ENCODE assay signal across 11 cellular contexts in genomic region chr14:53793790-53794560, GRCh38.
A peak's percentile ranks its signal among the peaks of the same experiment; 100 is the strongest.
DNase-seq lines count a peak whose midpoint lies in the region; ATAC-seq, FAIRE-seq and TF ChIP-seq lines count a peak whose summit lies in the region.
"Had no signal": no experiment of that assay in that cellular context is flagged by ENCODE, and none has a peak within 500 bp of the region (broad histone marks: within the 10 kb centered on the region; RNA-seq: fewer than 3 reads in every experiment).

No MANE protein-coding gene starts in this region.

- H3K27me3 ChIP-seq in H1 (replicated peaks in 1 of 4; ENCODE audit: control insufficient read depth in 3 of 4, extremely low read depth in 1 of 4, insufficient read depth in 3 of 4, low read length in 3 of 4) (no peaks in the 10 kb centered on the region), mesendoderm (ENCODE audit: insufficient read depth, low read length, poor library complexity) (no peaks in the 10 kb centered on the region)

- no peak overlapping the region for H2BK15ac ChIP-seq in H1 (ENCODE audit: low read length)
- H2BK15ac ChIP-seq in mesendoderm (replicated peaks; ENCODE audit: low read depth): no peak overlapping the region

- 91% methylated on average over 2 of the region's 2 CpGs; no CpG with 5 or more reads in 1 of the 2 experiments for WGBS in H1 (ENCODE audit: extremely low coverage in 1 of 2, insufficient coverage in 1 of 2, insufficient read length in 1 of 2, insufficient replicate concordance in 2 of 2, low coverage in 1 of 2, low lambda C conversion rate in 2 of 2, missing lambda C conversion rate in 1 of 2), 2 experiments
- WGBS in mesendoderm (ENCODE audit: extremely low coverage, insufficient coverage, low lambda C conversion rate): no CpG with 5 or more reads among the region's 2 CpGs

- no peak overlapping the region for H2BK12ac ChIP-seq in H1 (ENCODE audit: low read depth, low read length)

- H3K4ac ChIP-seq in H1 (replicated peaks; ENCODE audit: insufficient read length, low read depth, low read length) (no peak overlapping the region), mesendoderm (ENCODE audit: low read depth, low read length) (no peak overlapping the region)

- TF ChIP-seq POLR2A in H1 (IDR thresholded peaks at IDR 0.05; ENCODE audit: control extremely low read depth in 1 of 2, low read depth in 2 of 2, low read length in 2 of 2) (no peak), GM12892 (IDR thresholded peaks at IDR 0.05; ENCODE audit: low read depth, low read length) (no peak)

- CTCF ChIA-PET in H1 (lab: Charles Lee; ENCODE audit: partially characterized antibody): interaction anchor here (0.7 to 1.1 kb wide), 3 partner anchors 15 to 185 kb away, joined by 3 to 5 read pairs (median 4); no protein-coding TSS in a partner anchor

- H3K9me3 ChIP-seq in H1 (ENCODE audit: insufficient read depth in 2 of 2, low read depth in 1 of 2, low read length in 1 of 2): no peaks in the 10 kb centered on the region

- H3K4me3 ChIP-seq in H1 (ENCODE audit: extremely low read depth in 1 of 4, insufficient read depth in 2 of 4, low read depth in 3 of 4, low read length in 4 of 4) (no peak overlapping the region), mesendoderm (ENCODE audit: low read length) (no peak overlapping the region)

- H2BK120ac ChIP-seq in H1 (replicated peaks; ENCODE audit: low read depth, low read length) (no peak overlapping the region), mesendoderm (ENCODE audit: low read depth, low read length) (no peak overlapping the region)

- no peak for TF ChIP-seq RAD21 in H1 (IDR thresholded peaks at IDR 0.05 in 1 of 2, conservative IDR thresholded peaks at IDR 0.05 in 1 of 2; ENCODE audit: low read depth in 2 of 2, low read length in 2 of 2)

- H2AFZ ChIP-seq in H1 (ENCODE audit: low read length): no peak overlapping the region

- H3K23me2 ChIP-seq in H1 (ENCODE audit: low read depth, low read length): no peaks in the 10 kb centered on the region

- H3K79me1 ChIP-seq in H1 (ENCODE audit: low read depth, low read length) (no peaks in the 10 kb centered on the region), mesendoderm (ENCODE audit: low read length) (no peaks in the 10 kb centered on the region)

- no peaks in the 10 kb centered on the region for H3K79me2 ChIP-seq in H1 (ENCODE audit: control insufficient read depth in 1 of 2, insufficient read depth in 2 of 2, low read length in 2 of 2)
- no peaks in the 10 kb centered on the region for H3K79me2 ChIP-seq in mesendoderm (ENCODE audit: control insufficient read depth, insufficient read depth, low read length)

- no peak overlapping the region for H4K91ac ChIP-seq in H1 (replicated peaks; ENCODE audit: insufficient read length, low read length)

- H3K27ac ChIP-seq in H1 (ENCODE audit: low read depth, low read length) (no peak overlapping the region), mesendoderm (ENCODE audit: low read depth, low read length) (no peak overlapping the region)

- TF ChIP-seq CTCF in H1 (IDR thresholded peaks at IDR 0.05; ENCODE audit: control extremely low read depth in 1 of 3, insufficient read depth in 1 of 3, low read depth in 1 of 3, low read length in 3 of 3): no peak

- H3K36me3 ChIP-seq in H1 (ENCODE audit: control insufficient read depth in 2 of 4, insufficient read depth in 4 of 4, low read length in 3 of 4) (no peaks in the 10 kb centered on the region), mesendoderm (ENCODE audit: control insufficient read depth, insufficient read depth, low read length) (no peaks in the 10 kb centered on the region)

- H4K5ac ChIP-seq in H1 (ENCODE audit: insufficient read length, low read depth, low read length): no peak overlapping the region
- no peak overlapping the region for H4K5ac ChIP-seq in mesendoderm (ENCODE audit: low read length)

- no peak overlapping the region for H3K4me2 ChIP-seq in H1 (ENCODE audit: insufficient read depth in 1 of 2, low read depth in 2 of 2, low read length in 2 of 2)
- H3K4me2 ChIP-seq in mesendoderm (ENCODE audit: low read length): no peak overlapping the region

- H2BK5ac ChIP-seq in H1 (ENCODE audit: low read depth, low read length): no peak overlapping the region
- H2BK5ac ChIP-seq in mesendoderm (ENCODE audit: low read length): no peak overlapping the region

- H3K23ac ChIP-seq in H1 (ENCODE audit: insufficient read length) (no peak overlapping the region), mesendoderm (ENCODE audit: low read length) (no peak overlapping the region)

- peak; percentile 46 for FAIRE-seq in HTR-8/SVneo (lab: Jason Lieb, UNC)
- FAIRE-seq in H1 (lab: Jason Lieb, UNC): no peak
- FAIRE-seq in GM12892 (lab: Jason Lieb, UNC): no peak
- FAIRE-seq: GM19239 had no signal

- no peaks in the 10 kb centered on the region for H3K4me1 ChIP-seq in H1 (replicated peaks in 1 of 4; ENCODE audit: control insufficient read depth in 3 of 4, insufficient read depth in 4 of 4, low read length in 3 of 4)
- H3K4me1 ChIP-seq in mesendoderm (ENCODE audit: control insufficient read depth, low read depth, low read length): peaks cover 2% of the 10 kb centered on the region

- POLR2A ChIA-PET in H1 (lab: Charles Lee; ENCODE audit: partially characterized antibody): no interaction called here

- no peak overlapping the region for H3K14ac ChIP-seq in H1 (ENCODE audit: insufficient read length)

- no peak overlapping the region for H4K8ac ChIP-seq in H1 (ENCODE audit: extremely low read depth, insufficient read depth, low read length)
- no peak overlapping the region for H4K8ac ChIP-seq in mesendoderm (ENCODE audit: low read depth, low read length)

- H2AK5ac ChIP-seq in H1 (ENCODE audit: low read depth, low read length) (no peak overlapping the region), mesendoderm (ENCODE audit: low read length) (no peak overlapping the region)

- H3K18ac ChIP-seq in H1 (ENCODE audit: extremely low read depth, low read length): peak overlapping the region; percentile 7; the same call in 1 of the 2 replicates
- H3K18ac ChIP-seq in mesendoderm (ENCODE audit: low read length): no peak overlapping the region

- H3K9ac ChIP-seq in H1 (replicated peaks in 1 of 4; ENCODE audit: extremely low read depth in 1 of 4, low read depth in 3 of 4, low read length in 3 of 4) (no peak overlapping the region), mesendoderm (ENCODE audit: low read length) (no peak overlapping the region)

- H4K20me1 ChIP-seq in H1 (replicated peaks in 1 of 2; ENCODE audit: control insufficient read depth in 1 of 2, insufficient read depth in 2 of 2, low read length in 2 of 2): no peaks in the 10 kb centered on the region

- DNase-seq in HTR-8/SVneo (ENCODE audit: insufficient read length, low spot score) (no peak), NCI-H2196 (lab: John Stamatoyannopoulos, UW; ENCODE audit: unreplicated experiment) (peak; percentile 26), H1 (ENCODE audit: low read depth in 1 of 2, low spot score in 2 of 2) (no peak), putamen (ENCODE audit: low spot score) (peak; percentile 32), GM12892 (ENCODE audit: insufficient read length) (no peak), mesendoderm (no peak), NCI-H510A (lab: John Stamatoyannopoulos, UW) (no peak)
- DNase-seq: CD4-positive, alpha-beta memory T cell; KG1 had no signal

- H3K56ac ChIP-seq in H1 (replicated peaks; ENCODE audit: insufficient read length, low read depth, low read length) (no peak overlapping the region), mesendoderm (ENCODE audit: low read length) (no peak overlapping the region)

- no peak overlapping the region for H2BK20ac ChIP-seq in H1 (ENCODE audit: low read length)

- no peak for TF ChIP-seq EP300 in H1 (IDR thresholded peaks at IDR 0.05; ENCODE audit: borderline replicate concordance in 1 of 2, low read depth in 2 of 2, low read length in 2 of 2)

- no peak for ATAC-seq in GM21390 (IDR thresholded peaks at IDR 0.05; ENCODE audit: unreplicated experiment)

TF ChIP-seq in H1, 55 proteins besides CTCF, POLR2A, EP300 and RAD21:
- TF ChIP-seq POU5F1 (IDR thresholded peaks at IDR 0.05; ENCODE audit: low read depth, low read length): no peak
- no peak for TF ChIP-seq HDAC6 (IDR thresholded peaks at IDR 0.05; ENCODE audit: low read depth, low read length)
- TF ChIP-seq MAX (IDR thresholded peaks at IDR 0.05): no peak
- no peak for TF ChIP-seq YY1 (IDR thresholded peaks at IDR 0.05; ENCODE audit: low read depth, low read length)
- TF ChIP-seq KDM5A (IDR thresholded peaks at IDR 0.05; ENCODE audit: low read length): no peak

Comparison
In these comparisons a context has a peak if more than half of its experiments do, and no peak if none do; other contexts are left out.
1. DNase-seq: peak in NCI-H2196 (single experiment) and putamen (single experiment); none in HTR-8/SVneo (single experiment), H1 (0 of 2), GM12892 (single experiment), mesendoderm (single experiment) and NCI-H510A (single experiment).